8 cellular contexts compared by ENCODE assay signal in genomic region chr11:49888875-49889274, GRCh38.
DNase-seq lines count a peak whose midpoint lies in the region; ATAC-seq and TF ChIP-seq lines count a peak whose summit lies in the region.
"Not testable (repeated sequence)": the region's sequence is repeated elsewhere in the genome, so short reads cannot be mapped to it uniquely, and the experiment has no call there.

No MANE protein-coding gene starts in this region.

- H3K27ac ChIP-seq in C4-2B, body of pancreas, testis: not testable (repeated sequence)

- TF ChIP-seq CTCF in C4-2B (conservative IDR thresholded peaks at IDR 0.05), result peak; percentile 22
- not testable (repeated sequence) for TF ChIP-seq CTCF in GM12865 (IDR thresholded peaks at IDR 0.05; ENCODE audit: insufficient read depth, low read depth, low read length, missing control alignments); testis (IDR thresholded peaks at IDR 0.05)
- peak; percentile 46 for TF ChIP-seq CTCF in LNCaP clone FGC (IDR thresholded peaks at IDR 0.05; ENCODE audit: control insufficient read depth, extremely low read depth, insufficient read depth)
- TF ChIP-seq CTCF in body of pancreas (IDR thresholded peaks at IDR 0.05), result peak in 4 of 7 experiments; percentile 23 to 46 (median 30)

- peak; percentile 39 for DNase-seq in DMS53 (lab: John Stamatoyannopoulos, UW)
- peak; percentile 2 for DNase-seq in GM12865 (ENCODE audit: low read depth)
- not testable (repeated sequence) for DNase-seq in LNCaP clone FGC (ENCODE audit: low read depth)
- DNase-seq in OCI-M1 (lab: John Stamatoyannopoulos, UW), result peak; percentile 2
- peak; percentile 31 for DNase-seq in SK-MEL-5 (ENCODE audit: low read depth, low spot score)
- peak; percentile 11 to 43 (median 19) for DNase-seq in body of pancreas
- DNase-seq in testis, result peak; percentile 16

- H3K9me3 ChIP-seq in body of pancreas, testis: not testable (repeated sequence)

- intact Hi-C loops in body of pancreas (cut with DNase I); testis (cut with DNase I; ENCODE audit: low total_unique reads): not testable (repeated sequence)

- H3K27me3 ChIP-seq in body of pancreas, testis: not testable (repeated sequence)

- H3K36me3 ChIP-seq in body of pancreas (replicated peaks in 1 of 2; ENCODE audit: insufficient read depth in 1 of 2, low read depth in 2 of 2); testis (ENCODE audit: low read depth, missing control alignments): not testable (repeated sequence)

- not testable (repeated sequence) for ATAC-seq in body of pancreas

- 40 to 49% methylated on average over 6 of the region's 6 CpGs for WGBS in body of pancreas, 2 donors
- WGBS in testis, 2 donors, result 47 to 60% methylated on average over 6 of the region's 6 CpGs

- TF ChIP-seq POLR2A in body of pancreas (IDR thresholded peaks at IDR 0.05); testis (IDR thresholded peaks at IDR 0.05): not testable (repeated sequence)

- not testable (repeated sequence) for H3K4me3 ChIP-seq in GM12865 (ENCODE audit: low read depth, low read length); LNCaP clone FGC (ENCODE audit: low read depth, low read length); body of pancreas; testis

- in situ Hi-C loops in SK-MEL-5 (cut with HindIII; ENCODE audit: low pct_unique_long_range_greater_than_20kb, low sequenced_read_pairs), result not testable (repeated sequence)

- not testable (repeated sequence) for H3K4me1 ChIP-seq in body of pancreas, testis
